Comparison of ENCODE assay signal across 12 cellular contexts in genomic region chr18:62939433-62939832, GRCh38.
DNase-seq lines count a peak whose midpoint lies in the region; ATAC-seq and TF ChIP-seq lines count a peak whose summit lies in the region.
"Had no signal": no experiment of that assay in that cellular context is flagged by ENCODE, and none has a peak within 500 bp of the region (broad histone marks: within the 10 kb centered on the region; RNA-seq: fewer than 3 reads in every experiment).

No MANE protein-coding gene starts in this region.

- peak overlapping the region in 9 of 10 donors; percentile 36 to 81 (median 62) for H3K27ac ChIP-seq in heart right ventricle

- H3K36me3 Mint-ChIP-seq in stimulated activated naive B cell treated with anti-CD40 and anti-IgM and Interleukin-4, amounts not matched to agents 10 μg/mL and 1 μg/mL and 100 μg/mL, for 72 hours, result peaks cover 22 to 25% of the 10 kb centered on the region in 2 donors

- no peaks in the 10 kb centered on the region for H3K9me3 ChIP-seq in heart right ventricle

- peak; percentile 30 to 92 (median 82) for ATAC-seq in heart right ventricle
- peak; percentile 55 to 65 for ATAC-seq in stimulated activated naive B cell treated with anti-CD40 and anti-IgM and Interleukin-4, amounts not matched to agents 10 μg/mL and 1 μg/mL and 100 μg/mL, for 72 hours (replicated peaks)
- ATAC-seq in HG02870 (IDR thresholded peaks at IDR 0.05; ENCODE audit: unreplicated experiment), result no peak
- ATAC-seq in HG02623 (IDR thresholded peaks at IDR 0.05; ENCODE audit: unreplicated experiment), result no peak
- ATAC-seq in GM19463 (IDR thresholded peaks at IDR 0.05; ENCODE audit: unreplicated experiment), result no peak

- intact Hi-C loops in heart right ventricle (cut with DNase I), result loop anchor here in 1 of 10 donors (10.0 kb wide), 1 partner anchor 125 kb away; no protein-coding TSS in a partner anchor

- H3K4me1 Mint-ChIP-seq in stimulated activated naive B cell treated with anti-CD40 and anti-IgM and Interleukin-4, amounts not matched to agents 10 μg/mL and 1 μg/mL and 100 μg/mL, for 72 hours, result peaks cover 16 to 44% of the 10 kb centered on the region in 2 donors

- in situ Hi-C loops in KBM-7 (cut with MboI; ENCODE audit: low pct_unique_long_range_greater_than_20kb, low sequenced_read_pairs), result no loop called here

- no peaks in the 10 kb centered on the region for H3K9me3 Mint-ChIP-seq in stimulated activated naive B cell treated with anti-CD40 and anti-IgM and Interleukin-4, amounts not matched to agents 10 μg/mL and 1 μg/mL and 100 μg/mL, for 72 hours
- H3K9me3 Mint-ChIP-seq: activated naive CD4-positive, alpha-beta T cell treated with anti-CD3 and anti-CD28 coated beads, Interleukin-2, amount 50 U/mL, for 24 hours; CD4-positive, alpha-beta T cell had no signal

- H3K4me3 Mint-ChIP-seq in stimulated activated naive B cell treated with anti-CD40 and anti-IgM and Interleukin-4, amounts not matched to agents 10 μg/mL and 1 μg/mL and 100 μg/mL, for 72 hours, result peak overlapping the region; percentile 57 to 72
- H3K4me3 Mint-ChIP-seq: activated naive CD4-positive, alpha-beta T cell treated with anti-CD3 and anti-CD28 coated beads, Interleukin-2, amount 50 U/mL, for 24 hours; CD4-positive, alpha-beta T cell had no signal

- TF ChIP-seq CTCF in heart right ventricle (IDR thresholded peaks at IDR 0.05), result no peak

- peaks cover 0 to 17% (median 0%) of the 10 kb centered on the region in 9 donors for H3K36me3 ChIP-seq in heart right ventricle

- WGBS in heart right ventricle, 2 donors, result 12 to 16% methylated on average over 6 of the region's 6 CpGs

- H3K27me3 Mint-ChIP-seq in stimulated activated naive B cell treated with anti-CD40 and anti-IgM and Interleukin-4, amounts not matched to agents 10 μg/mL and 1 μg/mL and 100 μg/mL, for 72 hours, result no peaks in the 10 kb centered on the region
- H3K27me3 Mint-ChIP-seq: activated naive CD4-positive, alpha-beta T cell treated with anti-CD3 and anti-CD28 coated beads, Interleukin-2, amount 50 U/mL, for 24 hours; CD4-positive, alpha-beta T cell had no signal

- H3K27ac Mint-ChIP-seq in stimulated activated naive B cell treated with anti-CD40 and anti-IgM and Interleukin-4, amounts not matched to agents 10 μg/mL and 1 μg/mL and 100 μg/mL, for 72 hours, result peak overlapping the region; percentile 86
- H3K27ac Mint-ChIP-seq: activated naive CD4-positive, alpha-beta T cell treated with anti-CD3 and anti-CD28 coated beads, Interleukin-2, amount 50 U/mL, for 24 hours; CD4-positive, alpha-beta T cell had no signal

- peak overlapping the region in 2 of 10 donors; percentile 9 to 17 for H3K4me3 ChIP-seq in heart right ventricle

- peak; percentile 94 for DNase-seq in KBM-7
- peak; percentile 80 for DNase-seq in SKM-1 (lab: John Stamatoyannopoulos, UW; ENCODE audit: unreplicated experiment)
- DNase-seq in heart right ventricle, result no peak
- no peak for DNase-seq in stimulated activated naive B cell treated with anti-CD40 and anti-IgM and Interleukin-4, amounts not matched to agents 10 μg/mL and 1 μg/mL and 100 μg/mL, for 72 hours
- DNase-seq in activated gamma-delta T cell (lab: John Stamatoyannopoulos, UW), result no peak
- DNase-seq: CD4-positive, alpha-beta T cell; NCI-H1092 treated with DMSO at 0.1 percent for 48 hours; nucleus accumbens had no signal

- H3K4me1 ChIP-seq in heart right ventricle, result peaks cover 0 to 40% (median 21%) of the 10 kb centered on the region in 9 donors

- H3K27me3 ChIP-seq in heart right ventricle, result no peaks in the 10 kb centered on the region

Comparison
In these comparisons a context has a peak if more than half of its experiments do, and no peak if none do; other contexts are left out.
1. DNase-seq: peak in KBM-7 (single experiment) and SKM-1 (single experiment); none in heart right ventricle (0 of 2), stimulated activated naive B cell treated with anti-CD40 and anti-IgM and Interleukin-4, amounts not matched to agents 10 μg/mL and 1 μg/mL and 100 μg/mL, for 72 hours (single experiment) and activated gamma-delta T cell (single experiment).
2. ATAC-seq: peak in heart right ventricle (8 of 8) and stimulated activated naive B cell treated with anti-CD40 and anti-IgM and Interleukin-4, amounts not matched to agents 10 μg/mL and 1 μg/mL and 100 μg/mL, for 72 hours (2 of 2); none in HG02870 (single experiment), HG02623 (single experiment) and GM19463 (single experiment).